In the genomic region with DNA sequence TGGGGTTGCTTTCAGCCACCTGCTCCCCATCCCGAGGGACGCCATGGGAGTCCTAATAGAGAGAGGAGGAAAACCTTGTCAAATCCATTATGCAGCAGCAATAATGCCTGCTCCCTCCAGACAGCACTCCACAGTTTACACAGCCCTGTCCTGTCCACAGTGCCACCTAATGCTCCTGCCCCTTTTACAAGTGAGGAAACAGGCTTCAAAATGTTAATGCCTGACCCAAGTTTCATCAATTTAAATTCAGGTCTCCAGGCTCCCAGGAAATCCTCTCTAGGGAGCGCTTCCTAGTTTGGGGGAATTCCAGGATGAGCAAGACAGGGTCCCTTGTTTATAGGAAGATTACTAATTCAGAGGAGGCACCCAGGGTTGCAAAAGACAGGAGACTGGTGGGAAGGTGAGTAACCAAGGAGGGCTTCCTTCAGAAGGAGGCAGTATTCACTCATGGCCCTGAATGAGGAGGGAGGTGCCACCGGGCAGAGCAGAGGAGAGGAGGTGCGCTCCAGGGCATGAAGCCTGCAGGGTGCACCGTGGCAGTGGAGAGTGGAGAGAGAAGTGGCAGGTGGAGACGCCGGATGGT, we compare ENCODE assay signal across 1 cellular context.
TF ChIP-seq lines count a peak whose summit lies in the region.

No MANE protein-coding gene starts in this region.

TF ChIP-seq in GM23338, 12 proteins besides CTCF, POLR2A, EP300 and RAD21 (continued from another document):
- TF ChIP-seq, protein P1, sequence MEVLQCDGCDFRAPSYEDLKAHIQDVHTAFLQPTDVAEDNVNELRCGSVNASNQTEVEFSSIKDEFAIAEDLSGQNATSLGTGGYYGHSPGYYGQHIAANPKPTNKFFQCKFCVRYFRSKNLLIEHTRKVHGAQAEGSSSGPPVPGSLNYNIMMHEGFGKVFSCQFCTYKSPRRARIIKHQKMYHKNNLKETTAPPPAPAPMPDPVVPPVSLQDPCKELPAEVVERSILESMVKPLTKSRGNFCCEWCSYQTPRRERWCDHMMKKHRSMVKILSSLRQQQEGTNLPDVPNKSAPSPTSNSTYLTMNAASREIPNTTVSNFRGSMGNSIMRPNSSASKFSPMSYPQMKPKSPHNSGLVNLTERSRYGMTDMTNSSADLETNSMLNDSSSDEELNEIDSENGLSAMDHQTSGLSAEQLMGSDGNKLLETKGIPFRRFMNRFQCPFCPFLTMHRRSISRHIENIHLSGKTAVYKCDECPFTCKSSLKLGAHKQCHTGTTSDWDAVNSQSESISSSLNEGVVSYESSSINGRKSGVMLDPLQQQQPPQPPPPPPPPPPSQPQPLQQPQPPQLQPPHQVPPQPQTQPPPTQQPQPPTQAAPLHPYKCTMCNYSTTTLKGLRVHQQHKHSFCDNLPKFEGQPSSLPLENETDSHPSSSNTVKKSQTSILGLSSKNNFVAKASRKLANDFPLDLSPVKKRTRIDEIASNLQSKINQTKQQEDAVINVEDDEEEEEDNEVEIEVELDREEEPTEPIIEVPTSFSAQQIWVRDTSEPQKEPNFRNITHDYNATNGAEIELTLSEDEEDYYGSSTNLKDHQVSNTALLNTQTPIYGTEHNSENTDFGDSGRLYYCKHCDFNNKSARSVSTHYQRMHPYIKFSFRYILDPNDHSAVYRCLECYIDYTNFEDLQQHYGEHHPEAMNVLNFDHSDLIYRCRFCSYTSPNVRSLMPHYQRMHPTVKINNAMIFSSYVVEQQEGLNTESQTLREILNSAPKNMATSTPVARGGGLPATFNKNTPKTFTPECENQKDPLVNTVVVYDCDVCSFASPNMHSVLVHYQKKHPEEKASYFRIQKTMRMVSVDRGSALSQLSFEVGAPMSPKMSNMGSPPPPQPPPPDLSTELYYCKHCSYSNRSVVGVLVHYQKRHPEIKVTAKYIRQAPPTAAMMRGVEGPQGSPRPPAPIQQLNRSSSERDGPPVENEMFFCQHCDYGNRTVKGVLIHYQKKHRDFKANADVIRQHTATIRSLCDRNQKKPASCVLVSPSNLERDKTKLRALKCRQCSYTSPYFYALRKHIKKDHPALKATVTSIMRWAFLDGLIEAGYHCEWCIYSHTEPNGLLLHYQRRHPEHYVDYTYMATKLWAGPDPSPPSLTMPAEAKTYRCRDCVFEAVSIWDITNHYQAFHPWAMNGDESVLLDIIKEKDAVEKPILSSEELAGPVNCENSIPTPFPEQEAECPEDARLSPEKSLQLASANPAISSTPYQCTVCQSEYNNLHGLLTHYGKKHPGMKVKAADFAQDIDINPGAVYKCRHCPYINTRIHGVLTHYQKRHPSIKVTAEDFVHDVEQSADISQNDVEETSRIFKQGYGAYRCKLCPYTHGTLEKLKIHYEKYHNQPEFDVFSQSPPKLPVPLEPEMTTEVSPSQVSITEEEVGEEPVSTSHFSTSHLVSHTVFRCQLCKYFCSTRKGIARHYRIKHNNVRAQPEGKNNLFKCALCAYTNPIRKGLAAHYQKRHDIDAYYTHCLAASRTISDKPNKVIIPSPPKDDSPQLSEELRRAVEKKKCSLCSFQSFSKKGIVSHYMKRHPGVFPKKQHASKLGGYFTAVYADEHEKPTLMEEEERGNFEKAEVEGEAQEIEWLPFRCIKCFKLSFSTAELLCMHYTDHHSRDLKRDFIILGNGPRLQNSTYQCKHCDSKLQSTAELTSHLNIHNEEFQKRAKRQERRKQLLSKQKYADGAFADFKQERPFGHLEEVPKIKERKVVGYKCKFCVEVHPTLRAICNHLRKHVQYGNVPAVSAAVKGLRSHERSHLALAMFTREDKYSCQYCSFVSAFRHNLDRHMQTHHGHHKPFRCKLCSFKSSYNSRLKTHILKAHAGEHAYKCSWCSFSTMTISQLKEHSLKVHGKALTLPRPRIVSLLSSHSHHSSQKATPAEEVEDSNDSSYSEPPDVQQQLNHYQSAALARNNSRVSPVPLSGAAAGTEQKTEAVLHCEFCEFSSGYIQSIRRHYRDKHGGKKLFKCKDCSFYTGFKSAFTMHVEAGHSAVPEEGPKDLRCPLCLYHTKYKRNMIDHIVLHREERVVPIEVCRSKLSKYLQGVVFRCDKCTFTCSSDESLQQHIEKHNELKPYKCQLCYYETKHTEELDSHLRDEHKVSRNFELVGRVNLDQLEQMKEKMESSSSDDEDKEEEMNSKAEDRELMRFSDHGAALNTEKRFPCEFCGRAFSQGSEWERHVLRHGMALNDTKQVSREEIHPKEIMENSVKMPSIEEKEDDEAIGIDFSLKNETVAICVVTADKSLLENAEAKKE (CRISPR knock-in tag; IDR thresholded peaks at IDR 0.05), result no peak
- TF ChIP-seq ZNF114 (CRISPR knock-in tag; IDR thresholded peaks at IDR 0.05) (no peak), CREB1 (CRISPR knock-in tag; IDR thresholded peaks at IDR 0.05; ENCODE audit: low read depth) (no peak), STAT1 (IDR thresholded peaks at IDR 0.05; ENCODE audit: unreplicated experiment) (no peak)
TF ChIP-seq in GM23338: peak in this region for 0.
